Comparison of ENCODE assay signal across 19 cellular contexts in genomic region chr17:34917381-34917780, GRCh38.
"Had no signal": no experiment of that assay in that cellular context is flagged by ENCODE, and none has a peak within 500 bp of the region (broad histone marks: within the 10 kb centered on the region; RNA-seq: fewer than 3 reads in every experiment).

No MANE protein-coding gene starts in this region.

- DNase-seq: dermis blood vessel endothelial cell; effector memory CD4-positive, alpha-beta T cell; erythroblast; esophagus squamous epithelium; hypothalamus; kidney; mesenchymal stem cell; mucosa of descending colon; naive B cell; pancreas; stimulated activated CD4-positive, alpha-beta T cell treated with anti-CD3 and anti-CD28 coated beads, Interleukin-12 subunit alpha, Interleukin-12 subunit beta, amount 100 ng/mL, for 4 hours; stimulated activated CD4-positive, alpha-beta T cell treated with anti-CD3 and anti-CD28 coated beads, Interleukin-1b, Interleukin-23, amount 100 ng/mL, for 48 hours; stimulated activated CD4-positive, alpha-beta T cell treated with anti-CD3 and anti-CD28 coated beads, Interleukin-4, amount 100 ng/mL, for 1 hour; stimulated activated naive CD4-positive, alpha-beta T cell treated with Interleukin-2 at 50 U/mL for 16 hours; stomach; thyroid gland had no signal

- H3K27ac ChIP-seq: coronary artery, esophagus squamous epithelium, neutrophil, pancreas, right atrium auricular region, stomach, thyroid gland had no signal
